Comparison of ENCODE assay signal across 10 cellular contexts in the genomic region with DNA sequence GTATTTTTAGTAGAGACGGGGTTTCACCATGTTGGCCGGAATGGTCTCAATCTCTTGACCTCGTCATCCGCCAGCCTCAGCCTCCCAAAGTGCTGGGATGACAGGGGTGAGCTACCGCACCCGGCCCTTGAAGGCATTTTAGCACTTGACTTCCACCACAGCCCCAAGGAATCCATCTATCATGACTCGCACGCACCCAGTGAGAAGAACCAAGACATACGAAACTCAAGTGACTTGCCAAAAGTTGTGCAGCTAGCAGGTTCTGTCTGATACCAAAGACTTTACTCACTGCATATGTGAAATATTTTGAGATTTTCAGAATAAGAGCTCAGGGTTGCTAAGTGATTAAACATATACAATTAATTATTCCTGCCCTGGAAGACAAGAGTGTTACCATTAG. TPM values are rescaled to one million over a fixed set of nuclear protein-coding genes. Genes with fewer than 3 reads are reported as not detected.
DNase-seq lines count a peak whose midpoint lies in the region; ATAC-seq and TF ChIP-seq lines count a peak whose summit lies in the region.
"Had no signal": no experiment of that assay in that cellular context is flagged by ENCODE, and none has a peak within 500 bp of the region (broad histone marks: within the 10 kb centered on the region; RNA-seq: fewer than 3 reads in every experiment).

No MANE protein-coding gene starts in this region.

- no peak overlapping the region for H3K9ac ChIP-seq in mesendoderm (ENCODE audit: low read length)

- CTCF ChIA-PET in CD4-positive, alpha-beta T cell (lab: Charles Lee), result interaction anchor here (1.3 kb wide), 1 partner anchor 21 kb away, joined by 4 read pairs; no protein-coding TSS in a partner anchor

- H3K9me3 ChIP-seq in CD4-positive, alpha-beta T cell (ENCODE audit: control insufficient read depth, low read length), result no peaks in the 10 kb centered on the region
- H3K9me3 ChIP-seq in KOPT-K1 (ENCODE audit: insufficient read depth, low read length, poor library complexity, severe bottlenecking), result peaks cover 12% of the 10 kb centered on the region

- peaks cover 99% of the 10 kb centered on the region for H3K4me1 Mint-ChIP-seq in CD4-positive, alpha-beta T cell (ENCODE audit: low read depth)
- peaks cover 45% of the 10 kb centered on the region for H3K4me1 Mint-ChIP-seq in nephron

- no peak overlapping the region for H3K4ac ChIP-seq in mesendoderm (ENCODE audit: low read depth, low read length)

- peaks cover 5% of the 10 kb centered on the region for H3K4me1 ChIP-seq in mesendoderm (ENCODE audit: control insufficient read depth, low read depth, low read length)

- no CpG with 5 or more reads among the region's 9 CpGs for WGBS in mesendoderm (ENCODE audit: extremely low coverage, insufficient coverage, low lambda C conversion rate)

- H3K4me3 Mint-ChIP-seq in CD4-positive, alpha-beta T cell, result peak overlapping the region; percentile 52
- H3K4me3 Mint-ChIP-seq in nephron, result no peak overlapping the region

- H3K79me1 ChIP-seq in mesendoderm (ENCODE audit: low read length), result no peaks in the 10 kb centered on the region

- no peaks in the 10 kb centered on the region for H3K27me3 ChIP-seq in CD4-positive, alpha-beta T cell (ENCODE audit: control insufficient read depth, insufficient read depth, low read length)
- no peaks in the 10 kb centered on the region for H3K27me3 ChIP-seq in mesendoderm (ENCODE audit: insufficient read depth, low read length, poor library complexity)

- H3K9me3 Mint-ChIP-seq in CD4-positive, alpha-beta T cell, result no peaks in the 10 kb centered on the region
- no peaks in the 10 kb centered on the region for H3K9me3 Mint-ChIP-seq in nephron

- peaks cover 34% of the 10 kb centered on the region for H3K36me3 Mint-ChIP-seq in CD4-positive, alpha-beta T cell (ENCODE audit: low read depth)
- H3K36me3 Mint-ChIP-seq in nephron (ENCODE audit: low read depth), result peaks cover 21% of the 10 kb centered on the region

- no peak for DNase-seq in CD4-positive, alpha-beta T cell
- DNase-seq in cardiac fibroblast (ENCODE audit: low read depth in 2 of 2) (peak; percentile 94 to 95), NCI-H2196 (lab: John Stamatoyannopoulos, UW; ENCODE audit: unreplicated experiment) (no peak), mesendoderm (no peak)
- DNase-seq: effector CD4-positive, alpha-beta T cell; NCI-H1436 treated with DMSO at 0.1 percent for 48 hours had no signal

- ATAC-seq in CD4-positive, alpha-beta T cell (ENCODE audit: poor library complexity), result no peak
- ATAC-seq in GM18868 (IDR thresholded peaks at IDR 0.05; ENCODE audit: unreplicated experiment) (no peak), GM18517 (IDR thresholded peaks at IDR 0.05; ENCODE audit: unreplicated experiment) (no peak)

- H3K23ac ChIP-seq in mesendoderm (ENCODE audit: low read length), result no peak overlapping the region

- no peak for TF ChIP-seq CTCF in CD4-positive, alpha-beta T cell (IDR thresholded peaks at IDR 0.05)
- TF ChIP-seq CTCF in cardiac fibroblast (IDR thresholded peaks at IDR 0.05; ENCODE audit: low read depth, low read length) (no peak), nephron (IDR thresholded peaks at IDR 0.05; ENCODE audit: unreplicated experiment in 3 of 3) (no peak)

- H3K79me2 ChIP-seq in mesendoderm (ENCODE audit: control insufficient read depth, insufficient read depth, low read length), result no peaks in the 10 kb centered on the region

- H3K4me3 ChIP-seq in cardiac fibroblast (replicated peaks in 1 of 2; ENCODE audit: low read depth in 2 of 2, low read length in 2 of 2) (no peak overlapping the region), mesendoderm (ENCODE audit: low read length) (no peak overlapping the region)

- peaks cover 12% of the 10 kb centered on the region; the same call in 1 of the 2 replicates for H3K36me3 ChIP-seq in KOPT-K1 (ENCODE audit: insufficient read depth, low read length)
- no peaks in the 10 kb centered on the region for H3K36me3 ChIP-seq in mesendoderm (ENCODE audit: control insufficient read depth, insufficient read depth, low read length)

- no peak overlapping the region for H2BK120ac ChIP-seq in mesendoderm (ENCODE audit: low read depth, low read length)

- H3K27ac ChIP-seq in CD4-positive, alpha-beta T cell (ENCODE audit: low read depth, low read length), result peak overlapping the region; percentile 84
- peak overlapping the region; percentile 92 for H3K27ac ChIP-seq in KOPT-K1 (ENCODE audit: low read depth, low read length, poor library complexity, severe bottlenecking)
- H3K27ac ChIP-seq in mesendoderm (ENCODE audit: low read depth, low read length), result no peak overlapping the region

- no peak overlapping the region for H3K56ac ChIP-seq in mesendoderm (ENCODE audit: low read length)

- no peaks in the 10 kb centered on the region for H3K27me3 Mint-ChIP-seq in CD4-positive, alpha-beta T cell
- H3K27me3 Mint-ChIP-seq in nephron (ENCODE audit: low read depth), result peaks cover 10% of the 10 kb centered on the region

- no peak overlapping the region for H4K8ac ChIP-seq in mesendoderm (ENCODE audit: low read depth, low read length)

- POLR2A ChIA-PET in CD4-positive, alpha-beta T cell (lab: Charles Lee), result interaction anchor here (2.2 to 4.0 kb wide), 3 partner anchors 10 to 21 kb away, joined by 6 to 26 read pairs (median 10); partner anchors contain the start of gene FLI1

- no peak overlapping the region for H2BK5ac ChIP-seq in mesendoderm (ENCODE audit: low read length)

- no peak overlapping the region for H4K5ac ChIP-seq in mesendoderm (ENCODE audit: low read length)

- no peak overlapping the region for H3K4me2 ChIP-seq in mesendoderm (ENCODE audit: low read length)

- intact Hi-C loops in CD4-positive, alpha-beta T cell (cut with DNase I, micrococcal nuclease), result no loop called here

- no peak overlapping the region for H2BK15ac ChIP-seq in mesendoderm (replicated peaks; ENCODE audit: low read depth)

- peak overlapping the region; percentile 90 for H3K27ac Mint-ChIP-seq in CD4-positive, alpha-beta T cell
- peak overlapping the region; percentile 83 to 92 (median 92) for H3K27ac Mint-ChIP-seq in nephron

- H2AK5ac ChIP-seq in mesendoderm (ENCODE audit: low read length), result no peak overlapping the region

- H3K18ac ChIP-seq in mesendoderm (ENCODE audit: low read length), result no peak overlapping the region

RNA-seq across cellular contexts. Expression of gene FLI1, which starts 21.0 kb away (rescaled TPM):
- total RNA-seq in CD4-positive, alpha-beta T cell, result 10 to 100 TPM; 56.6 to 60.4 TPM
- 0.21 TPM for polyA plus RNA-seq in mesendoderm (2013, experiment 1 of 2)
- 0.25 TPM for polyA plus RNA-seq in mesendoderm (2013, experiment 2 of 2)

Comparison
In these comparisons a context has a peak if more than half of its experiments do, and no peak if none do; other contexts are left out.
1. DNase-seq: peak in cardiac fibroblast (2 of 2); none in CD4-positive, alpha-beta T cell (0 of 10), NCI-H2196 (single experiment) and mesendoderm (single experiment).